ENCODE assay signal across 8 cellular contexts in genomic region chr1:226870323-226871046, GRCh38. TPM values are rescaled to one million over a fixed set of nuclear protein-coding genes. Genes with fewer than 3 reads are reported as not detected.
DNase-seq lines count a peak whose midpoint lies in the region; ATAC-seq and TF ChIP-seq lines count a peak whose summit lies in the region.

TSS of gene PSEN2 (plus strand) at chr1:226870616. CDS start at chr1:226881908, 11,292 bp downstream.

- peak; percentile 46 for DNase-seq in A673 (ENCODE audit: low spot score)
- peak; percentile 69 for DNase-seq in NCI-H2196 treated with DMSO at 0.1 percent for 48 hours (lab: John Stamatoyannopoulos, UW; ENCODE audit: unreplicated experiment)
- DNase-seq in activated CD4-positive, alpha-beta T cell treated with anti-CD3 and anti-CD28 coated beads, Interleukin-2, amount 10 ng/mL, durations not matched to agents 24 days and 14 days: peak; percentile 93
- DNase-seq in dermis microvascular lymphatic vessel endothelial cell (ENCODE audit: low read depth in 2 of 2): peak in 1 of 2 donors; percentile 63
- peak; percentile 43 to 53 for DNase-seq in stimulated activated CD4-positive, alpha-beta T cell treated with anti-CD3 and anti-CD28 coated beads, Interleukin-4, amount 100 ng/mL, for 48 hours (ENCODE audit: low read depth in 2 of 2)

- peak within 1 kb of the TSS; percentile 84 for H3K4me3 Mint-ChIP-seq in activated CD4-positive, alpha-beta T cell treated with anti-CD3 and anti-CD28 coated beads, Interleukin-2, amount 10 ng/mL, durations not matched to agents 24 days and 14 days

- no peaks in the 10 kb centered on the region for H3K4me1 ChIP-seq in A673 (ENCODE audit: insufficient read depth, low read length, poor library complexity, severe bottlenecking)
- peaks cover 8 to 27% (median 18%) of the 10 kb centered on the region in 4 donors for H3K4me1 ChIP-seq in liver (ENCODE audit: control insufficient read depth in 4 of 4, insufficient read depth in 4 of 4, low read length in 3 of 4)

- peak within 1 kb of the TSS; percentile 78 for H3K27ac Mint-ChIP-seq in activated CD4-positive, alpha-beta T cell treated with anti-CD3 and anti-CD28 coated beads, Interleukin-2, amount 10 ng/mL, durations not matched to agents 24 days and 14 days

- CTCF ChIA-PET in A673 (lab: Charles Lee): interaction anchor here (0.9 kb wide), 1 partner anchor 244 kb away, joined by 3 read pairs; no protein-coding TSS in a partner anchor

- H3K27me3 ChIP-seq in A673 (replicated peaks; ENCODE audit: insufficient read depth, low read depth, low read length, poor library complexity) (no peaks in the 10 kb centered on the region), liver (ENCODE audit: control insufficient read depth in 4 of 4, insufficient read depth in 4 of 4, low read length in 3 of 4) (no peaks in the 10 kb centered on the region)

- intact Hi-C loops in A673 (cut with micrococcal nuclease; ENCODE audit: unreplicated experiment): no loop called here
- intact Hi-C loops in activated CD4-positive, alpha-beta T cell treated with anti-CD3 and anti-CD28 coated beads, Interleukin-2, amount 10 ng/mL, durations not matched to agents 24 days and 14 days (cut with micrococcal nuclease): loop anchor here (1.0 kb wide), 2 partner anchors 12 to 70 kb away; partner anchors contain the start of gene COQ8A

- no peaks in the 10 kb centered on the region for H3K9me3 Mint-ChIP-seq in activated CD4-positive, alpha-beta T cell treated with anti-CD3 and anti-CD28 coated beads, Interleukin-2, amount 10 ng/mL, durations not matched to agents 24 days and 14 days

- peak within 1 kb of the TSS; percentile 5 to 55 for H3K9ac ChIP-seq in liver (ENCODE audit: low read depth in 1 of 2, low read length in 2 of 2)

- TF ChIP-seq CTCF in A673 (conservative IDR thresholded peaks at IDR 0.05; ENCODE audit: low read depth, low read length): no peak
- no peak for TF ChIP-seq CTCF in liver (IDR thresholded peaks at IDR 0.05; ENCODE audit: low read depth, low read length, missing input control)

- TF ChIP-seq RAD21 in liver (IDR thresholded peaks at IDR 0.05): peak in 1 of 2 donors; percentile 15

- no peak within 1 kb of the TSS for H3K27ac ChIP-seq in A673 (ENCODE audit: low read depth, low read length, poor library complexity, severe bottlenecking)
- H3K27ac ChIP-seq in liver (ENCODE audit: low read depth in 1 of 2, low read length in 2 of 2): peak within 1 kb of the TSS; percentile 73 to 79

- POLR2A ChIA-PET in A673 (lab: Charles Lee; ENCODE audit: low non-redundant PET): no interaction called here

- no TSS peak for BruUV-seq in A673 (replicated peaks; lab: Mats Ljungman, UMichigan)

- no peaks in the 10 kb centered on the region for H3K36me3 ChIP-seq in A673 (ENCODE audit: insufficient read depth, low read length, poor library complexity, severe bottlenecking)
- H3K36me3 ChIP-seq in liver (ENCODE audit: control insufficient read depth in 4 of 4, insufficient read depth in 3 of 4, low read depth in 1 of 4, low read length in 3 of 4): no peaks in the 10 kb centered on the region

- WGBS in liver: 1% methylated on average over 82 of the region's 82 CpGs

- H3K4me1 Mint-ChIP-seq in activated CD4-positive, alpha-beta T cell treated with anti-CD3 and anti-CD28 coated beads, Interleukin-2, amount 10 ng/mL, durations not matched to agents 24 days and 14 days: peaks cover 16% of the 10 kb centered on the region

- ATAC-seq in GM18517 (IDR thresholded peaks at IDR 0.05; ENCODE audit: unreplicated experiment) (peak; percentile 86), HG02970 (IDR thresholded peaks at IDR 0.05; ENCODE audit: low FRiP score, unreplicated experiment) (peak; percentile 95)

- H3K36me3 Mint-ChIP-seq in activated CD4-positive, alpha-beta T cell treated with anti-CD3 and anti-CD28 coated beads, Interleukin-2, amount 10 ng/mL, durations not matched to agents 24 days and 14 days (ENCODE audit: low read depth): peaks cover 2% of the 10 kb centered on the region

- peaks cover 24% of the 10 kb centered on the region for H3K27me3 Mint-ChIP-seq in activated CD4-positive, alpha-beta T cell treated with anti-CD3 and anti-CD28 coated beads, Interleukin-2, amount 10 ng/mL, durations not matched to agents 24 days and 14 days

- H3K9me3 ChIP-seq in A673 (ENCODE audit: low read depth, low read length, poor library complexity, severe bottlenecking) (no peaks in the 10 kb centered on the region), liver (ENCODE audit: control insufficient read depth in 4 of 4, low read length in 3 of 4) (no peaks in the 10 kb centered on the region)

- H3K4me3 ChIP-seq in A673 (ENCODE audit: low read depth, low read length, poor library complexity, severe bottlenecking): peak within 1 kb of the TSS; percentile 73
- peak within 1 kb of the TSS; percentile 63 to 80 (median 68) for H3K4me3 ChIP-seq in liver (ENCODE audit: low read depth in 1 of 3, low read length in 3 of 3)

TF ChIP-seq in liver, 16 proteins besides CTCF, POLR2A, EP300 and RAD21:
- TF ChIP-seq TAF1 (conservative IDR thresholded peaks at IDR 0.05): no peak
- TF ChIP-seq, protein P1, sequence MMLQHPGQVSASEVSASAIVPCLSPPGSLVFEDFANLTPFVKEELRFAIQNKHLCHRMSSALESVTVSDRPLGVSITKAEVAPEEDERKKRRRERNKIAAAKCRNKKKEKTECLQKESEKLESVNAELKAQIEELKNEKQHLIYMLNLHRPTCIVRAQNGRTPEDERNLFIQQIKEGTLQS (IDR thresholded peaks at IDR 0.05): no peak
- peak; percentile 82 to 95 for TF ChIP-seq EGR1 (IDR thresholded peaks at IDR 0.05; ENCODE audit: low read depth in 2 of 2)
- TF ChIP-seq SP1 (IDR thresholded peaks at IDR 0.05): peak; percentile 10

RNA-seq across cellular contexts. Expression of gene PSEN2, which starts in this region (rescaled TPM):
- 6.6 and 7.8 TPM in 2 replicates for total RNA-seq in A673 (2021)
- total RNA-seq in activated CD4-positive, alpha-beta T cell treated with anti-CD3 and anti-CD28 coated beads, Interleukin-2, amount 10 ng/mL, durations not matched to agents 24 days and 14 days: 10.4 and 10.7 TPM in 2 replicates
- 42.7 and 74.5 TPM in 2 replicates for total RNA-seq in dermis microvascular lymphatic vessel endothelial cell
- total RNA-seq in liver: 10 to 100 TPM in 1 of 2 donors, 1 to 10 TPM in 1; 6.9 to 19.0 TPM
- 10 to 100 TPM in 1 of 2 donors, 1 to 10 TPM in 1; 9.8 to 11.7 TPM for polyA plus RNA-seq in liver
